10 cellular contexts compared by ENCODE assay signal in the genomic region with DNA sequence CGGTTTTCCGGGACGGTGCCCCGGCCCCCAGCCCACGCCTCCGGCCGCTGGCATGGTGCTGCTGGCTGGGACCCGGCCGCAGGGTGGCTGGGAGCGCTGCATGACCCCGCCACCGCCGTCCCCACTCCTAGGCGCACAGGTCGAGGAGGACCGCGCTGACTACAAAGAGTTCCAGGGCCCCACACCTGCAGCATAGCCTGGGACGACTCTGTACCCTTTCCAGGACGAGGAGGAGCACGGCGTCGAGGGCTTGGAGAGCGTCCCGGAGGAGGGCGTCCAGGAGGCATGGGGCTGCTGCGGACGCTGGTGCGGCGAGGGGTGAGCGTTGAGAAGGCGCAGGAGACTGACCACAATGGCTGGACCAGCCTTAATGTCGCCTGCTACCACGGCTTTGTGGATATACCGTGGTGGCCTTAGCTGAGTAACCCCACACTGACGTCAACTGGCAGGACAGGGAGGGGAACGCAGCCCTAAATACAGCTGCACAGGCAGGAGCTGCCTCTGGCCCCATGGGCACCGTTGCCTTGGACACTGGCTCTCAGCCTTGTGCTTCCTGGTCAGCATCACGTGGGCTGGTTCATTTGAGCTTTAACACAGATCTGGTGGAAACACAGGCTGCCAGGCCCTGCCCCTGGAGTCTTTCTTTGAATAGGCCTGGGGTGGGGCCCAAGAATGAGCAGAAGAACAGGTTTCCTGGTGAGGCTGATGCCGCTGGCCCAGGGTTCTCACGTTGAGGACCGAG. TPM values are rescaled to one million over a fixed set of nuclear protein-coding genes. Genes with fewer than 3 reads are reported as not detected.
DNase-seq lines count a peak whose midpoint lies in the region; ATAC-seq and TF ChIP-seq lines count a peak whose summit lies in the region.
"Had no signal": no experiment of that assay in that cellular context is flagged by ENCODE, and none has a peak within 500 bp of the region (broad histone marks: within the 10 kb centered on the region; RNA-seq: fewer than 3 reads in every experiment).

No MANE protein-coding gene starts in this region.

- H4K20me1 ChIP-seq in HCT116 (ENCODE audit: insufficient read depth): no peaks in the 10 kb centered on the region

- no peaks in the 10 kb centered on the region for H3K27me3 Mint-ChIP-seq in memory B cell

- no peaks in the 10 kb centered on the region for H3K27me3 ChIP-seq in A673 (replicated peaks; ENCODE audit: insufficient read depth, low read depth, low read length, poor library complexity)
- H3K27me3 ChIP-seq in HCT116 (ENCODE audit: insufficient read depth, low read length): no peaks in the 10 kb centered on the region
- no peaks in the 10 kb centered on the region for H3K27me3 ChIP-seq in ascending aorta
- no peaks in the 10 kb centered on the region; the same call in 1 of the 2 replicates for H3K27me3 ChIP-seq in H7 (ENCODE audit: control insufficient read depth, insufficient read depth, low read length)

- H3K4me2 ChIP-seq in HCT116 (ENCODE audit: low read length): peak overlapping the region; percentile 72

- intact Hi-C loops in A673 (cut with micrococcal nuclease; ENCODE audit: unreplicated experiment): no loop called here
- intact Hi-C loops in HCT116 (cut with micrococcal nuclease): no loop called here
- intact Hi-C loops in ascending aorta (cut with DNase I): no loop called here

- H3K36me3 ChIP-seq in A673 (ENCODE audit: insufficient read depth, low read length, poor library complexity, severe bottlenecking) (peaks cover 6% of the 10 kb centered on the region), HCT116 (ENCODE audit: control insufficient read depth in 1 of 2, insufficient read depth in 2 of 2, low read length in 2 of 2) (no peaks in the 10 kb centered on the region), ascending aorta (peaks cover 0 to 10% of the 10 kb centered on the region in 2 donors), H7 (replicated peaks; ENCODE audit: control insufficient read depth, insufficient read depth, low read length) (no peaks in the 10 kb centered on the region)

- DNase-seq in A673 (ENCODE audit: low spot score): no peak
- no peak for DNase-seq in HCT116 (ENCODE audit: low read depth, low spot score)
- DNase-seq in ascending aorta (ENCODE audit: low spot score in 2 of 2): no peak
- DNase-seq in memory B cell (ENCODE audit: low spot score in 2 of 2): no peak
- DNase-seq in H7: no peak

- CTCF ChIA-PET in A673 (lab: Charles Lee): no interaction called here
- CTCF ChIA-PET in HCT116 (lab: Charles Lee): no interaction called here

- peak overlapping the region; percentile 79 for H3K9ac ChIP-seq in HCT116 (ENCODE audit: low read length)

- TF ChIP-seq CTCF in A673 (conservative IDR thresholded peaks at IDR 0.05; ENCODE audit: low read depth, low read length) (no peak), HCT116 (IDR thresholded peaks at IDR 0.05 in 2 of 3, conservative IDR thresholded peaks at IDR 0.05 in 1 of 3; ENCODE audit: borderline replicate concordance in 1 of 3, insufficient read depth in 1 of 3, low read depth in 2 of 3, low read length in 2 of 3) (no peak), ascending aorta (IDR thresholded peaks at IDR 0.05) (no peak)

- BruUV-seq in A673 (replicated peaks; lab: Mats Ljungman, UMichigan) (no TSS peak), HCT116 (replicated peaks; lab: Mats Ljungman, UMichigan) (no TSS peak)

- H3K4me3 Mint-ChIP-seq in memory B cell: peak overlapping the region; percentile 95

- no peaks in the 10 kb centered on the region for H3K4me1 ChIP-seq in A673 (ENCODE audit: insufficient read depth, low read length, poor library complexity, severe bottlenecking)
- peaks cover 0 to 14% of the 10 kb centered on the region in 2 experiments; a peak in 2 of 4 replicates for H3K4me1 ChIP-seq in HCT116 (ENCODE audit: control insufficient read depth in 1 of 2, insufficient read depth in 2 of 2, low read length in 2 of 2)
- no peaks in the 10 kb centered on the region for H3K4me1 ChIP-seq in ascending aorta

- H3K27ac Mint-ChIP-seq in memory B cell: peak overlapping the region; percentile 77

- H3K9me3 ChIP-seq in A673 (ENCODE audit: low read depth, low read length, poor library complexity, severe bottlenecking) (no peaks in the 10 kb centered on the region), HCT116 (ENCODE audit: control insufficient read depth in 1 of 2, insufficient read depth in 1 of 2, low read depth in 1 of 2, low read length in 2 of 2) (no peaks in the 10 kb centered on the region), ascending aorta (no peaks in the 10 kb centered on the region)

- H3K4me1 Mint-ChIP-seq in memory B cell: peaks cover 14% of the 10 kb centered on the region

- H3K27ac ChIP-seq in A673 (ENCODE audit: low read depth, low read length, poor library complexity, severe bottlenecking) (no peak overlapping the region), HCT116 (ENCODE audit: low read depth, low read length) (no peak overlapping the region; the same call in 1 of the 2 replicates), ascending aorta (no peak overlapping the region)

- peaks cover 25% of the 10 kb centered on the region for H3K79me2 ChIP-seq in HCT116 (ENCODE audit: insufficient read depth, low read length)

- TF ChIP-seq POLR2A in HCT116 (IDR thresholded peaks at IDR 0.05; ENCODE audit: borderline replicate concordance, extremely low read depth, insufficient read depth, insufficient read length): no peak

- peaks cover 14% of the 10 kb centered on the region for H3K36me3 Mint-ChIP-seq in memory B cell

- H3K4me3 ChIP-seq in A673 (ENCODE audit: low read depth, low read length, poor library complexity, severe bottlenecking) (peak overlapping the region; percentile 77), HCT116 (replicated peaks in 1 of 2; ENCODE audit: low read depth in 1 of 2, low read length in 2 of 2) (peak overlapping the region; percentile 62 to 64), ascending aorta (peak overlapping the region; percentile 63 to 72), H7 (ENCODE audit: insufficient read depth, low read depth, low read length) (no peak overlapping the region)

- POLR2A ChIA-PET in A673 (lab: Charles Lee; ENCODE audit: low non-redundant PET): no interaction called here
- POLR2A ChIA-PET in HCT116 (lab: Charles Lee): no interaction called here

- RAD21 ChIA-PET in HCT116 (lab: Charles Lee; ENCODE audit: low non-redundant PET in 1 of 2, low total read pairs in 2 of 2, uncharacterized antibody in 2 of 2, unreplicated experiment in 2 of 2): no interaction called here

- TF ChIP-seq RAD21 in HCT116 (IDR thresholded peaks at IDR 0.05; ENCODE audit: low read depth): no peak

- H3K9me3 Mint-ChIP-seq in memory B cell: no peaks in the 10 kb centered on the region

- no peak overlapping the region for H2AFZ ChIP-seq in HCT116 (ENCODE audit: low read depth, low read length, poor library complexity, severe bottlenecking)

- H3K9me2 ChIP-seq in HCT116 (ENCODE audit: insufficient read depth): no peaks in the 10 kb centered on the region; the same call in 1 of the 2 replicates

- no peak for ATAC-seq in HCT116
- ATAC-seq in memory B cell (ENCODE audit: low read depth): no peak
- no peak for ATAC-seq in GM21515 (IDR thresholded peaks at IDR 0.05; ENCODE audit: unreplicated experiment)
- ATAC-seq in HG02623 (IDR thresholded peaks at IDR 0.05; ENCODE audit: unreplicated experiment): no peak
- ATAC-seq in GM18873 (IDR thresholded peaks at IDR 0.05; ENCODE audit: low FRiP score, unreplicated experiment): no peak

TF ChIP-seq in HCT116, 20 proteins besides CTCF, POLR2A, EP300 and RAD21 (continues in another document):
- TF ChIP-seq SP1 (IDR thresholded peaks at IDR 0.05; ENCODE audit: low read depth) (no peak), POLR2AphosphoS5 (IDR thresholded peaks at IDR 0.05; ENCODE audit: low read depth, low read length) (no peak), YY1 (IDR thresholded peaks at IDR 0.05; ENCODE audit: extremely low read depth, insufficient replicate concordance, low read depth, low read length) (no peak), FOSL1 (IDR thresholded peaks at IDR 0.05; ENCODE audit: low read depth) (no peak), SIN3A (IDR thresholded peaks at IDR 0.05; ENCODE audit: low read depth) (no peak), EGR1 (IDR thresholded peaks at IDR 0.05; ENCODE audit: low read depth) (no peak), ELF1 (IDR thresholded peaks at IDR 0.05; ENCODE audit: borderline replicate concordance, low read depth) (no peak), TCF7L2 (IDR thresholded peaks at IDR 0.05; ENCODE audit: borderline replicate concordance, extremely low read depth, insufficient read depth, insufficient read length) (no peak), SRF (IDR thresholded peaks at IDR 0.05; ENCODE audit: low read depth) (no peak)
- TF ChIP-seq, protein P1, sequence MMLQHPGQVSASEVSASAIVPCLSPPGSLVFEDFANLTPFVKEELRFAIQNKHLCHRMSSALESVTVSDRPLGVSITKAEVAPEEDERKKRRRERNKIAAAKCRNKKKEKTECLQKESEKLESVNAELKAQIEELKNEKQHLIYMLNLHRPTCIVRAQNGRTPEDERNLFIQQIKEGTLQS (IDR thresholded peaks at IDR 0.05): no peak
- TF ChIP-seq, protein P2, sequence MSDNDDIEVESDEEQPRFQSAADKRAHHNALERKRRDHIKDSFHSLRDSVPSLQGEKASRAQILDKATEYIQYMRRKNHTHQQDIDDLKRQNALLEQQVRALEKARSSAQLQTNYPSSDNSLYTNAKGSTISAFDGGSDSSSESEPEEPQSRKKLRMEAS (IDR thresholded peaks at IDR 0.05): no peak
- TF ChIP-seq, protein P3, sequence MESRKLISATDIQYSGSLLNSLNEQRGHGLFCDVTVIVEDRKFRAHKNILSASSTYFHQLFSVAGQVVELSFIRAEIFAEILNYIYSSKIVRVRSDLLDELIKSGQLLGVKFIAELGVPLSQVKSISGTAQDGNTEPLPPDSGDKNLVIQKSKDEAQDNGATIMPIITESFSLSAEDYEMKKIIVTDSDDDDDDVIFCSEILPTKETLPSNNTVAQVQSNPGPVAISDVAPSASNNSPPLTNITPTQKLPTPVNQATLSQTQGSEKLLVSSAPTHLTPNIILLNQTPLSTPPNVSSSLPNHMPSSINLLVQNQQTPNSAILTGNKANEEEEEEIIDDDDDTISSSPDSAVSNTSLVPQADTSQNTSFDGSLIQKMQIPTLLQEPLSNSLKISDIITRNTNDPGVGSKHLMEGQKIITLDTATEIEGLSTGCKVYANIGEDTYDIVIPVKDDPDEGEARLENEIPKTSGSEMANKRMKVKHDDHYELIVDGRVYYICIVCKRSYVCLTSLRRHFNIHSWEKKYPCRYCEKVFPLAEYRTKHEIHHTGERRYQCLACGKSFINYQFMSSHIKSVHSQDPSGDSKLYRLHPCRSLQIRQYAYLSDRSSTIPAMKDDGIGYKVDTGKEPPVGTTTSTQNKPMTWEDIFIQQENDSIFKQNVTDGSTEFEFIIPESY (IDR thresholded peaks at IDR 0.05; ENCODE audit: extremely low read depth, insufficient replicate concordance, low read length): no peak

RNA-seq across cellular contexts. Expression of a gene that starts 40.9 kb away (rescaled TPM):
- not detected in 2 replicates for total RNA-seq in A673 (2021)
- total RNA-seq in HCT116 (2021; ENCODE audit: unreplicated experiment): not detected
- polyA plus RNA-seq in HCT116 (2012): not detected in 2 replicates
- not detected for total RNA-seq in ascending aorta
- total RNA-seq in H7 (2014; rRNA removed; shearing (Covaris generic)): not detected in 2 replicates
- total RNA-seq: SK-MEL-5, urinary bladder had no signal
- polyA plus RNA-seq: urinary bladder had no signal
